ENCODE assay signal across 21 cellular contexts in the genomic region with DNA sequence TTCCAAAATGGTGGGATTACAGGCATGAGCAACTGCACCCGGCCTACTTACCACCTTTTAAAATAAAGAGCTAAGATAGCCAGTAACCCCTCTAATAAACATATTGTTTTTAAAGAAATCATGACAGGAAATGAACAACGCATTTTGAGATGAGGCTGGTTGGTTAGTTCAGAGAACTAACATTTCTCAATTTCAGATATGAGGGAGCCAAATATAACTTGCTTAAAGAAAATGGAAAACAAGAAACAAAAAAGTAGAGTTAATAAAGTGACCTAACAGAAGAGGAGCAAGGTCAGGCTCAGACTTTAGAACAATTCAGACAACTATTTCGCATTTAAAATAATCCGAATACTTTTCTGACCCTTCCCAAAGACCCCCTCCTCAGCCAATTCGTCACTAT.
"Had no signal": no experiment of that assay in that cellular context is flagged by ENCODE, and none has a peak within 500 bp of the region (broad histone marks: within the 10 kb centered on the region; RNA-seq: fewer than 3 reads in every experiment).

No MANE protein-coding gene starts in this region.

- H3K27me3 Mint-ChIP-seq: progenitor cell of endocrine pancreas had no signal

- H3K4me1 ChIP-seq: foreskin keratinocyte, left lung, lower lobe of right lung, pancreas, stomach, transverse colon had no signal

- H3K36me3 ChIP-seq: left lung, lower lobe of right lung, pancreas, stomach, thoracic aorta, transverse colon had no signal

- H3K27me3 ChIP-seq: foreskin keratinocyte, left lung, pancreas, stomach, transverse colon had no signal

- H3K4me1 Mint-ChIP-seq: immature natural killer cell, nephron had no signal

- H3K9me3 ChIP-seq: left lung, lower lobe of right lung, pancreas, stomach, thoracic aorta, transverse colon had no signal

- H3K4me3 ChIP-seq: left lung, lower lobe of right lung, pancreas, stomach, thoracic aorta, transverse colon had no signal

- H3K27ac Mint-ChIP-seq: endodermal cell, immature natural killer cell, nephron, progenitor cell of endocrine pancreas had no signal

- ATAC-seq: foreskin keratinocyte, left lung, lower lobe of right lung, pancreas, right cardiac atrium had no signal

- H3K4me3 Mint-ChIP-seq: endodermal cell, immature natural killer cell, nephron had no signal

- H3K9me3 Mint-ChIP-seq: endodermal cell, nephron had no signal

- DNase-seq: effector CD4-positive, alpha-beta T cell; endodermal cell; erythroblast; foreskin keratinocyte; immature natural killer cell; left lung; lower lobe of right lung; mesenchymal stem cell; midbrain; occipital lobe; pancreas; right cardiac atrium; small intestine; stimulated activated CD4-positive, alpha-beta T cell treated with anti-CD3 and anti-CD28 coated beads, Interleukin-12 subunit alpha, Interleukin-12 subunit beta, amount 100 ng/mL, for 4 hours; stimulated activated naive CD4-positive, alpha-beta T cell; stomach; substantia nigra; transverse colon had no signal

- H3K27ac ChIP-seq: foreskin keratinocyte, left lung, lower lobe of right lung, pancreas, stomach, thoracic aorta, transverse colon had no signal
